13 cellular contexts compared by ENCODE assay signal in genomic region chr11:114366331-114367243, GRCh38. TPM values are rescaled to one million over a fixed set of nuclear protein-coding genes. Genes with fewer than 3 reads are reported as not detected.
DNase-seq lines count a peak whose midpoint lies in the region; ATAC-seq and TF ChIP-seq lines count a peak whose summit lies in the region.
"Had no signal": no experiment of that assay in that cellular context is flagged by ENCODE, and none has a peak within 500 bp of the region (broad histone marks: within the 10 kb centered on the region; RNA-seq: fewer than 3 reads in every experiment).

No MANE protein-coding gene starts in this region.

- no peak for TF ChIP-seq POLR2A in right lobe of liver (IDR thresholded peaks at IDR 0.05)

- ATAC-seq in aorta (ENCODE audit: low FRiP score) (no peak), HG03342 (IDR thresholded peaks at IDR 0.05; ENCODE audit: unreplicated experiment) (no peak), right lobe of liver (no peak)
- ATAC-seq: Right ventricle myocardium inferior had no signal

- intact Hi-C loops in MCF 10A (cut with micrococcal nuclease): no loop called here
- intact Hi-C loops in mammary epithelial cell (cut with micrococcal nuclease): no loop called here
- intact Hi-C loops in aorta (cut with DNase I): loop anchor here in 1 of 2 donors (5.0 kb wide), 1 partner anchor 36 kb away; the partner anchor contains the start of genes C11orf71 and RBM7
- intact Hi-C loops in CD4-positive, alpha-beta memory T cell (cut with micrococcal nuclease): no loop called here
- intact Hi-C loops in right lobe of liver (cut with DNase I): no loop called here

- dilution Hi-C loops in mammary epithelial cell (cut with HindIII; ENCODE audit: low sequenced_read_pairs): no loop called here

- TF ChIP-seq CTCF in MCF 10A (IDR thresholded peaks at IDR 0.05; ENCODE audit: unreplicated experiment) (no peak), mammary epithelial cell (conservative IDR thresholded peaks at IDR 0.05 in 1 of 2, IDR thresholded peaks at IDR 0.05 in 1 of 2; ENCODE audit: extremely low read depth in 1 of 2, insufficient read depth in 1 of 2, low read depth in 1 of 2, low read length in 2 of 2) (no peak), right lobe of liver (IDR thresholded peaks at IDR 0.05) (no peak)

- H2AFZ ChIP-seq in mammary epithelial cell (ENCODE audit: low read depth, low read length): no peak overlapping the region

- DNase-seq in MCF 10A (ENCODE audit: unreplicated experiment) (peak; percentile 46), mammary epithelial cell (no peak), amniotic epithelial cell (ENCODE audit: low read depth) (peak; percentile 76), glomerular visceral epithelial cell (ENCODE audit: extremely low spot score) (peak; percentile 87), aorta (peak in 1 of 2 donors; percentile 56), right lobe of liver (no peak)
- no peak for DNase-seq in CD4-positive, alpha-beta memory T cell
- DNase-seq: activated naive CD4-positive, alpha-beta T cell; DND-41; KBM-7 had no signal

- H3K36me3 Mint-ChIP-seq in MCF 10A (ENCODE audit: insufficient read depth, unreplicated experiment): no peaks in the 10 kb centered on the region
- H3K36me3 Mint-ChIP-seq in CD4-positive, alpha-beta memory T cell: no peaks in the 10 kb centered on the region

- peak overlapping the region; percentile 41 for H3K27ac Mint-ChIP-seq in MCF 10A (ENCODE audit: low read depth, unreplicated experiment)
- no peak overlapping the region for H3K27ac Mint-ChIP-seq in CD4-positive, alpha-beta memory T cell

- no peaks in the 10 kb centered on the region for H3K27me3 Mint-ChIP-seq in MCF 10A (ENCODE audit: insufficient read depth, unreplicated experiment)
- H3K27me3 Mint-ChIP-seq in CD4-positive, alpha-beta memory T cell: peaks cover 14 to 25% of the 10 kb centered on the region in 2 donors

- H3K9me3 ChIP-seq in mammary epithelial cell (replicated peaks; ENCODE audit: insufficient read depth, low read length): no peaks in the 10 kb centered on the region
- no peaks in the 10 kb centered on the region for H3K9me3 ChIP-seq in aorta (ENCODE audit: control insufficient read depth, low read length)
- no peaks in the 10 kb centered on the region for H3K9me3 ChIP-seq in CD4-positive, alpha-beta memory T cell (ENCODE audit: control insufficient read depth in 1 of 2, low read length in 2 of 2)
- H3K9me3 ChIP-seq in right lobe of liver: no peaks in the 10 kb centered on the region

- H3K4me1 ChIP-seq in mammary epithelial cell (ENCODE audit: insufficient read depth, low read length): peaks cover 6% of the 10 kb centered on the region
- peaks cover 0 to 6% of the 10 kb centered on the region in 2 donors for H3K4me1 ChIP-seq in aorta (ENCODE audit: control insufficient read depth in 1 of 2, insufficient read depth in 2 of 2, low read length in 2 of 2)
- no peaks in the 10 kb centered on the region for H3K4me1 ChIP-seq in CD4-positive, alpha-beta memory T cell (ENCODE audit: insufficient read depth, low read length)
- H3K4me1 ChIP-seq in right lobe of liver: no peaks in the 10 kb centered on the region

- H3K79me2 ChIP-seq in mammary epithelial cell (ENCODE audit: insufficient read depth, low read length): no peaks in the 10 kb centered on the region

- H3K27me3 ChIP-seq in mammary epithelial cell (ENCODE audit: insufficient read depth, low read length) (no peaks in the 10 kb centered on the region), aorta (ENCODE audit: control insufficient read depth in 1 of 2, insufficient read depth in 2 of 2, low read length in 1 of 2) (no peaks in the 10 kb centered on the region), right lobe of liver (no peaks in the 10 kb centered on the region)
- no peaks in the 10 kb centered on the region for H3K27me3 ChIP-seq in CD4-positive, alpha-beta memory T cell (ENCODE audit: insufficient read depth, low read length)

- in situ Hi-C loops in mammary epithelial cell (cut with MboI; ENCODE audit: low sequenced_read_pairs in 2 of 2): loop anchor here in 1 of 2 donors (25.0 kb wide), 1 partner anchor 96 kb away; no protein-coding TSS in a partner anchor

- peak overlapping the region; percentile 10 for H3K4me3 Mint-ChIP-seq in MCF 10A (ENCODE audit: unreplicated experiment)
- no peak overlapping the region for H3K4me3 Mint-ChIP-seq in CD4-positive, alpha-beta memory T cell

- H3K4me3 ChIP-seq in mammary epithelial cell (replicated peaks in 1 of 3; ENCODE audit: insufficient read depth in 1 of 3, low read depth in 2 of 3, low read length in 3 of 3) (no peak overlapping the region), aorta (ENCODE audit: low read length in 2 of 2) (no peak overlapping the region), right lobe of liver (no peak overlapping the region)
- no peak overlapping the region for H3K4me3 ChIP-seq in CD4-positive, alpha-beta memory T cell (ENCODE audit: low read length in 2 of 2)

- H3K9ac ChIP-seq in mammary epithelial cell (ENCODE audit: insufficient read depth, low read length): no peak overlapping the region

- no peak overlapping the region for H3K4me2 ChIP-seq in mammary epithelial cell (ENCODE audit: insufficient read depth, low read depth, low read length)

- CTCF ChIA-PET in MCF 10A (lab: Yijun Ruan, JAX) (interaction anchor here (0.6 to 1.1 kb wide), 3 partner anchors 15 to 303 kb away, joined by 3 read pairs; no protein-coding TSS in a partner anchor), mammary epithelial cell (lab: Charles Lee; ENCODE audit: low non-redundant PET) (no interaction called here)
- CTCF ChIA-PET in CD4-positive, alpha-beta memory T cell (lab: Charles Lee; ENCODE audit: partially characterized antibody): no interaction called here

- TSS peak; percentile 98 for BruUV-seq in MCF 10A (replicated peaks; lab: Mats Ljungman, UMichigan)
- BruUV-seq in mammary epithelial cell (replicated peaks; lab: Mats Ljungman, UMichigan): no TSS peak

- no peak overlapping the region for H3K27ac ChIP-seq in mammary epithelial cell (ENCODE audit: insufficient read depth, low read depth, low read length)
- peak overlapping the region; percentile 28 to 74 for H3K27ac ChIP-seq in aorta (ENCODE audit: low read depth in 1 of 2, low read length in 2 of 2)
- H3K27ac ChIP-seq in CD4-positive, alpha-beta memory T cell (ENCODE audit: low read depth, low read length): no peak overlapping the region
- H3K27ac ChIP-seq in right lobe of liver: no peak overlapping the region
- H3K27ac ChIP-seq: 22Rv1 had no signal

- peaks cover 26% of the 10 kb centered on the region for H3K4me1 Mint-ChIP-seq in MCF 10A (ENCODE audit: insufficient read depth, unreplicated experiment)
- no peaks in the 10 kb centered on the region for H3K4me1 Mint-ChIP-seq in CD4-positive, alpha-beta memory T cell

- WGBS in mammary epithelial cell (ENCODE audit: low coverage, missing lambda C conversion rate): 88% methylated on average over 13 of the region's 13 CpGs
- 49 to 50% methylated on average over 13 of the region's 13 CpGs for WGBS in aorta, 2 donors
- 74% methylated on average over 13 of the region's 13 CpGs for WGBS in right lobe of liver (ENCODE audit: insufficient coverage, low coverage, low lambda C conversion rate, missing lambda C conversion rate)

- H4K20me1 ChIP-seq in mammary epithelial cell (ENCODE audit: insufficient read depth, low read length): no peaks in the 10 kb centered on the region

- no peaks in the 10 kb centered on the region for H3K9me3 Mint-ChIP-seq in MCF 10A (ENCODE audit: unreplicated experiment)
- no peaks in the 10 kb centered on the region for H3K9me3 Mint-ChIP-seq in CD4-positive, alpha-beta memory T cell

- POLR2A ChIA-PET in MCF 10A (lab: Yijun Ruan, JAX): interaction anchor here (0.5 to 1.5 kb wide), 4 partner anchors 9 to 602 kb away, joined by 3 to 5 read pairs (median 4); no protein-coding TSS in a partner anchor
- POLR2A ChIA-PET in CD4-positive, alpha-beta memory T cell (lab: Charles Lee; ENCODE audit: partially characterized antibody): interaction anchor here (0.6 kb wide), 1 partner anchor 96 kb away, joined by 3 read pairs; no protein-coding TSS in a partner anchor

- H3K36me3 ChIP-seq in mammary epithelial cell (ENCODE audit: insufficient read depth, low read length): no peaks in the 10 kb centered on the region
- H3K36me3 ChIP-seq in aorta (ENCODE audit: control insufficient read depth in 1 of 2, insufficient read depth in 2 of 2, low read length in 1 of 2): no peaks in the 10 kb centered on the region
- no peaks in the 10 kb centered on the region for H3K36me3 ChIP-seq in CD4-positive, alpha-beta memory T cell (ENCODE audit: insufficient read depth, low read length)
- no peaks in the 10 kb centered on the region for H3K36me3 ChIP-seq in right lobe of liver

RNA-seq across cellular contexts. Expression of gene C11orf71, which starts 33.7 kb away (rescaled TPM):
- total RNA-seq in MCF 10A (2022) (3.9 and 5.6 TPM in 2 replicates), mammary epithelial cell (1 to 10 TPM; 1.2 to 2.0 TPM), aorta (1 to 10 TPM; 4.4 to 4.9 TPM), right lobe of liver (10 to 100 TPM in 3 of 6 experiments, 1 to 10 TPM in 3; 4.9 to 13.4 (median 8.6) TPM)
- polyA plus RNA-seq in mammary epithelial cell (1.5 TPM), aorta (1 to 10 TPM; 4.4 to 6.1 TPM)
- 4.6 TPM for polyA minus RNA-seq in mammary epithelial cell
- total RNA-seq in CD4-positive, alpha-beta memory T cell: 10 to 100 TPM; 15.1 to 15.6 TPM
- polyA plus RNA-seq in CD4-positive, alpha-beta memory T cell: 10 to 100 TPM; 12.8 to 13.9 TPM

RNA-seq across cellular contexts. Expression of gene RBM7, which starts 33.9 kb away (rescaled TPM):
- total RNA-seq in MCF 10A (2022) (42.7 and 46.4 TPM in 2 replicates), mammary epithelial cell (10 to 100 TPM; 37.5 to 42.8 TPM), aorta (10 to 100 TPM; 37.1 to 37.9 TPM), right lobe of liver (10 to 100 TPM; 10.5 to 27.3 (median 15.3) TPM)
- polyA plus RNA-seq in mammary epithelial cell (20.3 TPM), aorta (10 to 100 TPM; 19.9 to 22.3 TPM)
- 4.3 TPM for polyA minus RNA-seq in mammary epithelial cell
- total RNA-seq in CD4-positive, alpha-beta memory T cell: 10 to 100 TPM; 35.8 to 43.0 TPM
- 10 to 100 TPM; 23.1 to 39.8 TPM for polyA plus RNA-seq in CD4-positive, alpha-beta memory T cell

Comparison
In these comparisons a context has a peak if more than half of its experiments do, and no peak if none do; other contexts are left out.
1. DNase-seq: peak in MCF 10A (single experiment), amniotic epithelial cell (single experiment) and glomerular visceral epithelial cell (single experiment); none in mammary epithelial cell (single experiment), CD4-positive, alpha-beta memory T cell (0 of 5) and right lobe of liver (0 of 3).
2. H3K27ac ChIP-seq: peak in aorta (2 of 2); none in mammary epithelial cell (single experiment), CD4-positive, alpha-beta memory T cell (single experiment) and right lobe of liver (0 of 3).